1 cellular context compared by ENCODE assay signal in genomic region chr19:13150919-13151604, GRCh38.
TF ChIP-seq lines count a peak whose summit lies in the region.

No MANE protein-coding gene starts in this region.

TF ChIP-seq in IMR-90, 13 proteins besides CTCF, POLR2A, EP300 and RAD21:
- peak; percentile 38 for TF ChIP-seq CHD1 (IDR thresholded peaks at IDR 0.05; ENCODE audit: low read depth, low read length)
- TF ChIP-seq NFE2L2 (IDR thresholded peaks at IDR 0.05; ENCODE audit: low read depth, low read length), result no peak
- TF ChIP-seq RFX5 (IDR thresholded peaks at IDR 0.05; ENCODE audit: low read depth, low read length), result no peak
- no peak for TF ChIP-seq SMC3 (IDR thresholded peaks at IDR 0.05; ENCODE audit: low read depth, low read length)
